23 cellular contexts compared by ENCODE assay signal in genomic region chr14:95695913-95696312, GRCh38. TPM values are rescaled to one million over a fixed set of nuclear protein-coding genes. Genes with fewer than 3 reads are reported as not detected.
"Had no signal": no experiment of that assay in that cellular context is flagged by ENCODE, and none has a peak within 500 bp of the region (broad histone marks: within the 10 kb centered on the region; RNA-seq: fewer than 3 reads in every experiment).

No MANE protein-coding gene starts in this region.

- H3K4me1 ChIP-seq: right lobe of liver, suprapubic skin had no signal

- H3K36me3 ChIP-seq: right lobe of liver, spleen, suprapubic skin had no signal

- H3K4me3 Mint-ChIP-seq: activated naive CD8-positive, alpha-beta T cell; T-helper 1 cell treated with Interleukin-12 subunit alpha and Interleukin-12 subunit beta and Interleukin-4 antibody, amounts not matched to agents 30 μg/mL and 1 μg/mL, for 36 hours had no signal

- FAIRE-seq: bronchial epithelial cell, TTC549 had no signal

- H3K27ac Mint-ChIP-seq: activated naive CD8-positive, alpha-beta T cell; progenitor cell of endocrine pancreas; T-helper 1 cell treated with Interleukin-12 subunit alpha and Interleukin-12 subunit beta and Interleukin-4 antibody, amounts not matched to agents 30 μg/mL and 1 μg/mL, for 36 hours had no signal

- H3K9me3 Mint-ChIP-seq: T-helper 1 cell treated with Interleukin-12 subunit alpha and Interleukin-12 subunit beta and Interleukin-4 antibody, amounts not matched to agents 30 μg/mL and 1 μg/mL, for 36 hours had no signal

- H3K4me3 ChIP-seq: lung, right lobe of liver, spleen, suprapubic skin had no signal

- H3K27me3 ChIP-seq: right lobe of liver had no signal

- H3K36me3 Mint-ChIP-seq: activated naive CD8-positive, alpha-beta T cell; naive thymus-derived CD8-positive, alpha-beta T cell had no signal

- ATAC-seq: activated CD4-positive, CD25-positive, alpha-beta regulatory T cell treated with anti-CD3 and anti-CD28 coated beads, Interleukin-2, amount 50 U/mL, for 24 hours; left colon; right lobe of liver had no signal

- H3K9me3 ChIP-seq: right lobe of liver, spleen, suprapubic skin had no signal

- DNase-seq: activated CD4-positive, alpha-beta T cell treated with anti-CD3 and anti-CD28 coated beads, Interleukin-2, amount 50 U/mL, for 4 hours; activated effector memory CD4-positive, alpha-beta T cell treated with Interleukin-2 at 50 U/mL for 16 hours; activated T-cell treated with anti-CD3 and anti-CD28 coated beads, Interleukin-2, amount 50 U/mL, for 1 hour; aorta; glutamatergic neuron; left colon; naive thymus-derived CD8-positive, alpha-beta T cell; right lobe of liver; spleen; stimulated activated CD4-positive, alpha-beta T cell treated with anti-CD3 and anti-CD28 coated beads, Interleukin-1b, Interleukin-23, amount 100 ng/mL, for 48 hours; stimulated activated naive CD4-positive, alpha-beta T cell had no signal

- H3K27ac ChIP-seq: right lobe of liver, suprapubic skin had no signal

RNA-seq across cellular contexts. Expression of gene TCL1B, which starts 9.7 kb away (rescaled TPM):
- total RNA-seq: aorta, bronchial epithelial cell, chondrocyte, dermis microvascular lymphatic vessel endothelial cell, left colon, progenitor cell of endocrine pancreas, right lobe of liver, suprapubic skin, urinary bladder had no signal
- polyA plus RNA-seq: aorta; esophagus; naive thymus-derived CD8-positive, alpha-beta T cell; urinary bladder had no signal

RNA-seq across cellular contexts. Expression of gene TCL1A, which starts 18.0 kb away (rescaled TPM):
- total RNA-seq: aorta, bronchial epithelial cell, chondrocyte, dermis microvascular lymphatic vessel endothelial cell, progenitor cell of endocrine pancreas, suprapubic skin had no signal
- polyA plus RNA-seq: aorta, esophagus had no signal
